1 cellular context compared by ENCODE assay signal in genomic region chr11:65524747-65525658, GRCh38.
TF ChIP-seq lines count a peak whose summit lies in the region.

Gene SCYL1, plus strand, starts transcription at chr11:65525083. Its CDS starts 71 bp downstream, at chr11:65525154.

TF ChIP-seq in HepG2, 621 proteins besides CTCF, POLR2A, EP300 and RAD21 (continued from another document and continues in another):
- TF ChIP-seq, protein P1, sequence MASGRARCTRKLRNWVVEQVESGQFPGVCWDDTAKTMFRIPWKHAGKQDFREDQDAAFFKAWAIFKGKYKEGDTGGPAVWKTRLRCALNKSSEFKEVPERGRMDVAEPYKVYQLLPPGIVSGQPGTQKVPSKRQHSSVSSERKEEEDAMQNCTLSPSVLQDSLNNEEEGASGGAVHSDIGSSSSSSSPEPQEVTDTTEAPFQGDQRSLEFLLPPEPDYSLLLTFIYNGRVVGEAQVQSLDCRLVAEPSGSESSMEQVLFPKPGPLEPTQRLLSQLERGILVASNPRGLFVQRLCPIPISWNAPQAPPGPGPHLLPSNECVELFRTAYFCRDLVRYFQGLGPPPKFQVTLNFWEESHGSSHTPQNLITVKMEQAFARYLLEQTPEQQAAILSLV (CRISPR knock-in tag; IDR thresholded peaks at IDR 0.05; ENCODE audit: borderline replicate concordance), result 0 out of 2 replicates have a peak, but pooled peaks have one; percentile 25
- TF ChIP-seq HNRNPK (IDR thresholded peaks at IDR 0.05; ENCODE audit: low read depth, low read length, poor library complexity, severe bottlenecking), result peak; percentile 65
- no peak for TF ChIP-seq CENPT (CRISPR knock-in tag; IDR thresholded peaks at IDR 0.05; ENCODE audit: low read depth)
- TF ChIP-seq, protein P2, sequence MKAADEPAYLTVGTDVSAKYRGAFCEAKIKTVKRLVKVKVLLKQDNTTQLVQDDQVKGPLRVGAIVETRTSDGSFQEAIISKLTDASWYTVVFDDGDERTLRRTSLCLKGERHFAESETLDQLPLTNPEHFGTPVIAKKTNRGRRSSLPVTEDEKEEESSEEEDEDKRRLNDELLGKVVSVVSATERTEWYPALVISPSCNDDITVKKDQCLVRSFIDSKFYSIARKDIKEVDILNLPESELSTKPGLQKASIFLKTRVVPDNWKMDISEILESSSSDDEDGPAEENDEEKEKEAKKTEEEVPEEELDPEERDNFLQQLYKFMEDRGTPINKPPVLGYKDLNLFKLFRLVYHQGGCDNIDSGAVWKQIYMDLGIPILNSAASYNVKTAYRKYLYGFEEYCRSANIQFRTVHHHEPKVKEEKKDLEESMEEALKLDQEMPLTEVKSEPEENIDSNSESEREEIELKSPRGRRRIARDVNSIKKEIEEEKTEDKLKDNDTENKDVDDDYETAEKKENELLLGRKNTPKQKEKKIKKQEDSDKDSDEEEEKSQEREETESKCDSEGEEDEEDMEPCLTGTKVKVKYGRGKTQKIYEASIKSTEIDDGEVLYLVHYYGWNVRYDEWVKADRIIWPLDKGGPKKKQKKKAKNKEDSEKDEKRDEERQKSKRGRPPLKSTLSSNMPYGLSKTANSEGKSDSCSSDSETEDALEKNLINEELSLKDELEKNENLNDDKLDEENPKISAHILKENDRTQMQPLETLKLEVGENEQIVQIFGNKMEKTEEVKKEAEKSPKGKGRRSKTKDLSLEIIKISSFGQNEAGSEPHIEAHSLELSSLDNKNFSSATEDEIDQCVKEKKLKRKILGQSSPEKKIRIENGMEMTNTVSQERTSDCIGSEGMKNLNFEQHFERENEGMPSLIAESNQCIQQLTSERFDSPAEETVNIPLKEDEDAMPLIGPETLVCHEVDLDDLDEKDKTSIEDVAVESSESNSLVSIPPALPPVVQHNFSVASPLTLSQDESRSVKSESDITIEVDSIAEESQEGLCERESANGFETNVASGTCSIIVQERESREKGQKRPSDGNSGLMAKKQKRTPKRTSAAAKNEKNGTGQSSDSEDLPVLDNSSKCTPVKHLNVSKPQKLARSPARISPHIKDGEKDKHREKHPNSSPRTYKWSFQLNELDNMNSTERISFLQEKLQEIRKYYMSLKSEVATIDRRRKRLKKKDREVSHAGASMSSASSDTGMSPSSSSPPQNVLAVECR (CRISPR knock-in tag; IDR thresholded peaks at IDR 0.05; ENCODE audit: borderline replicate concordance), result peak; percentile 80
- 0 out of 2 replicates have a peak, but pooled peaks have one; percentile 28 for TF ChIP-seq ZBTB8A (CRISPR knock-in tag; IDR thresholded peaks at IDR 0.05; ENCODE audit: borderline replicate concordance, low read depth)
- peak; percentile 44; the same call in 1 of the 2 replicates for TF ChIP-seq ZNF232 (CRISPR knock-in tag; IDR thresholded peaks at IDR 0.05; ENCODE audit: borderline replicate concordance)
- no peak for TF ChIP-seq SETDB1 (CRISPR knock-in tag; IDR thresholded peaks at IDR 0.05; ENCODE audit: borderline replicate concordance)
- TF ChIP-seq, protein P3, sequence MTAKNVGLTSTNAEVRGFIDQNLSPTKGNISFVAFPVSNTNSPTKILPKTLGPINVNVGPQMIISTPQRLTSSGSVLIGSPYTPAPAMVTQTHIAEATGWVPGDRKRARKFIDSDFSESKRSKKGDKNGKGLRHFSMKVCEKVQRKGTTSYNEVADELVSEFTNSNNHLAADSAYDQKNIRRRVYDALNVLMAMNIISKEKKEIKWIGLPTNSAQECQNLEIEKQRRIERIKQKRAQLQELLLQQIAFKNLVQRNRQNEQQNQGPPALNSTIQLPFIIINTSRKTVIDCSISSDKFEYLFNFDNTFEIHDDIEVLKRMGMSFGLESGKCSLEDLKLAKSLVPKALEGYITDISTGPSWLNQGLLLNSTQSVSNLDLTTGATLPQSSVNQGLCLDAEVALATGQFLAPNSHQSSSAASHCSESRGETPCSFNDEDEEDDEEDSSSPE (CRISPR knock-in tag; IDR thresholded peaks at IDR 0.05), result 0 out of 2 replicates have a peak, but pooled peaks have one; percentile 20
- TF ChIP-seq, protein P4, sequence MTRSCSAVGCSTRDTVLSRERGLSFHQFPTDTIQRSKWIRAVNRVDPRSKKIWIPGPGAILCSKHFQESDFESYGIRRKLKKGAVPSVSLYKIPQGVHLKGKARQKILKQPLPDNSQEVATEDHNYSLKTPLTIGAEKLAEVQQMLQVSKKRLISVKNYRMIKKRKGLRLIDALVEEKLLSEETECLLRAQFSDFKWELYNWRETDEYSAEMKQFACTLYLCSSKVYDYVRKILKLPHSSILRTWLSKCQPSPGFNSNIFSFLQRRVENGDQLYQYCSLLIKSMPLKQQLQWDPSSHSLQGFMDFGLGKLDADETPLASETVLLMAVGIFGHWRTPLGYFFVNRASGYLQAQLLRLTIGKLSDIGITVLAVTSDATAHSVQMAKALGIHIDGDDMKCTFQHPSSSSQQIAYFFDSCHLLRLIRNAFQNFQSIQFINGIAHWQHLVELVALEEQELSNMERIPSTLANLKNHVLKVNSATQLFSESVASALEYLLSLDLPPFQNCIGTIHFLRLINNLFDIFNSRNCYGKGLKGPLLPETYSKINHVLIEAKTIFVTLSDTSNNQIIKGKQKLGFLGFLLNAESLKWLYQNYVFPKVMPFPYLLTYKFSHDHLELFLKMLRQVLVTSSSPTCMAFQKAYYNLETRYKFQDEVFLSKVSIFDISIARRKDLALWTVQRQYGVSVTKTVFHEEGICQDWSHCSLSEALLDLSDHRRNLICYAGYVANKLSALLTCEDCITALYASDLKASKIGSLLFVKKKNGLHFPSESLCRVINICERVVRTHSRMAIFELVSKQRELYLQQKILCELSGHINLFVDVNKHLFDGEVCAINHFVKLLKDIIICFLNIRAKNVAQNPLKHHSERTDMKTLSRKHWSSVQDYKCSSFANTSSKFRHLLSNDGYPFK (CRISPR knock-in tag; IDR thresholded peaks at IDR 0.05; ENCODE audit: borderline replicate concordance), result peak; percentile 31; the same call in 1 of the 2 replicates
- peak; percentile 63; the same call in 1 of the 2 replicates for TF ChIP-seq ZNF446 (CRISPR knock-in tag; IDR thresholded peaks at IDR 0.05)
- TF ChIP-seq MYPOP (CRISPR knock-in tag; IDR thresholded peaks at IDR 0.05), result 0 out of 2 replicates have a peak, but pooled peaks have one; percentile 21
- TF ChIP-seq ZMYM2 (CRISPR knock-in tag; IDR thresholded peaks at IDR 0.05), result no peak
- 0 out of 2 replicates have a peak, but pooled peaks have one; percentile 21 for TF ChIP-seq IKZF5 (CRISPR knock-in tag; IDR thresholded peaks at IDR 0.05)
- peak; percentile 27; the same call in 1 of the 2 replicates for TF ChIP-seq HOXA3 (CRISPR knock-in tag; IDR thresholded peaks at IDR 0.05)
- no peak for TF ChIP-seq ZNF770 (CRISPR knock-in tag; IDR thresholded peaks at IDR 0.05)
- TF ChIP-seq, protein P5, sequence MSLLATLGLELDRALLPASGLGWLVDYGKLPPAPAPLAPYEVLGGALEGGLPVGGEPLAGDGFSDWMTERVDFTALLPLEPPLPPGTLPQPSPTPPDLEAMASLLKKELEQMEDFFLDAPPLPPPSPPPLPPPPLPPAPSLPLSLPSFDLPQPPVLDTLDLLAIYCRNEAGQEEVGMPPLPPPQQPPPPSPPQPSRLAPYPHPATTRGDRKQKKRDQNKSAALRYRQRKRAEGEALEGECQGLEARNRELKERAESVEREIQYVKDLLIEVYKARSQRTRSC (CRISPR knock-in tag; IDR thresholded peaks at IDR 0.05; ENCODE audit: low read depth), result 0 out of 2 replicates have a peak, but pooled peaks have one; percentile 56
- peak; percentile 59 to 77; a peak in 3 of 4 replicates for TF ChIP-seq HMGXB4 (CRISPR knock-in tag; IDR thresholded peaks at IDR 0.05; ENCODE audit: borderline replicate concordance in 1 of 2, low read depth in 1 of 2)
- TF ChIP-seq POLR2AphosphoS5 (IDR thresholded peaks at IDR 0.05; ENCODE audit: low read depth, low read length), result no peak; the same call in 1 of the 2 replicates
- no peak for TF ChIP-seq KDM1A (CRISPR knock-in tag; IDR thresholded peaks at IDR 0.05)
- TF ChIP-seq ARHGAP35 (CRISPR knock-in tag; IDR thresholded peaks at IDR 0.05; ENCODE audit: borderline replicate concordance), result peak; percentile 72; the same call in 1 of the 2 replicates
- peak; percentile 53 for TF ChIP-seq MAX (IDR thresholded peaks at IDR 0.05)
- TF ChIP-seq TAF1 (CRISPR knock-in tag; IDR thresholded peaks at IDR 0.05), result peak; percentile 68
- peak; percentile 93 for TF ChIP-seq EED (CRISPR knock-in tag; IDR thresholded peaks at IDR 0.05)
- no peak for TF ChIP-seq MBNL3 (CRISPR knock-in tag; conservative IDR thresholded peaks at IDR 0.05)
- peak; percentile 42 for TF ChIP-seq HNRNPLL (IDR thresholded peaks at IDR 0.05; ENCODE audit: low read depth, low read length, poor library complexity, severe bottlenecking)
- no peak for TF ChIP-seq ZNF354B (CRISPR knock-in tag; IDR thresholded peaks at IDR 0.05)
- peak; percentile 19 for TF ChIP-seq XRCC5 (optimal IDR thresholded peaks at IDR 0.05; ENCODE audit: low read length)
- TF ChIP-seq ZNF564 (CRISPR knock-in tag; IDR thresholded peaks at IDR 0.05), result peak; percentile 58; the same call in 1 of the 2 replicates
- 0 out of 2 replicates have a peak, but pooled peaks have one; percentile 56 for TF ChIP-seq ZNF296 (CRISPR knock-in tag; conservative IDR thresholded peaks at IDR 0.05)
- no peak for TF ChIP-seq ZNF737 (CRISPR knock-in tag; IDR thresholded peaks at IDR 0.05; ENCODE audit: borderline replicate concordance)
